In genomic region chr13:106344318-106344717, GRCh38 we compare ENCODE assay signal across 19 cellular contexts.
DNase-seq lines count a peak whose midpoint lies in the region; ATAC-seq and TF ChIP-seq lines count a peak whose summit lies in the region.
"Had no signal": no experiment of that assay in that cellular context is flagged by ENCODE, and none has a peak within 500 bp of the region (broad histone marks: within the 10 kb centered on the region; RNA-seq: fewer than 3 reads in every experiment).

No MANE protein-coding gene starts in this region.

- no peaks in the 10 kb centered on the region for H3K9me2 ChIP-seq in SK-N-SH

- CTCF ChIA-PET in SK-N-SH (lab: Yijun Ruan, JAX): no interaction called here

- peaks cover 14% of the 10 kb centered on the region; the same call in 1 of the 2 replicates for H3K9me3 ChIP-seq in SK-N-SH
- peaks cover 3% of the 10 kb centered on the region for H3K9me3 ChIP-seq in osteoblast (ENCODE audit: low read depth, low read length)
- H3K9me3 ChIP-seq in uterus: no peaks in the 10 kb centered on the region

- H3K36me3 Mint-ChIP-seq in stimulated activated naive B cell treated with anti-CD40 and anti-IgM and Interleukin-4, amounts not matched to agents 10 μg/mL and 1 μg/mL and 100 μg/mL, for 72 hours: no peaks in the 10 kb centered on the region
- H3K36me3 Mint-ChIP-seq: CD8-positive, alpha-beta T cell had no signal

- TF ChIP-seq RAD21 in SK-N-SH (IDR thresholded peaks at IDR 0.05; ENCODE audit: low read length): no peak

- H3K27me3 ChIP-seq in SK-N-SH (ENCODE audit: insufficient read depth): no peaks in the 10 kb centered on the region
- H3K27me3 ChIP-seq in osteoblast (ENCODE audit: insufficient read depth, low read length): peaks cover 11% of the 10 kb centered on the region
- H3K27me3 ChIP-seq in uterus: no peaks in the 10 kb centered on the region

- POLR2A ChIA-PET in SK-N-SH (lab: Yijun Ruan, JAX): no interaction called here

- no peak overlapping the region for H3K9ac ChIP-seq in SK-N-SH

- H3K4me3 ChIP-seq in SK-N-SH (ENCODE audit: low read depth in 2 of 2, low read length in 1 of 2): no peak overlapping the region
- peak overlapping the region; percentile 42 for H3K4me3 ChIP-seq in fibroblast of villous mesenchyme (ENCODE audit: low read depth, low read length)
- peak overlapping the region; percentile 58 for H3K4me3 ChIP-seq in osteoblast (ENCODE audit: insufficient read depth, low read length)
- H3K4me3 ChIP-seq in uterus: no peak overlapping the region

- H3K4me3 Mint-ChIP-seq in stimulated activated naive B cell treated with anti-CD40 and anti-IgM and Interleukin-4, amounts not matched to agents 10 μg/mL and 1 μg/mL and 100 μg/mL, for 72 hours: no peak overlapping the region
- H3K4me3 Mint-ChIP-seq: B cell; CD8-positive, alpha-beta T cell had no signal

- H3K36me3 ChIP-seq in SK-N-SH (replicated peaks in 1 of 2; ENCODE audit: control insufficient read depth in 1 of 2, insufficient read depth in 2 of 2, low read length in 1 of 2): no peaks in the 10 kb centered on the region
- H3K36me3 ChIP-seq in osteoblast (ENCODE audit: insufficient read depth, low read length): no peaks in the 10 kb centered on the region
- no peaks in the 10 kb centered on the region for H3K36me3 ChIP-seq in uterus

- H4K20me1 ChIP-seq in SK-N-SH (ENCODE audit: insufficient read depth) (no peaks in the 10 kb centered on the region), osteoblast (ENCODE audit: insufficient read depth, low read length) (no peaks in the 10 kb centered on the region)

- WGBS in SK-N-SH (ENCODE audit: low lambda C conversion rate): 94% methylated on average over 2 of the region's 2 CpGs

- H2AFZ ChIP-seq in SK-N-SH (ENCODE audit: low read depth) (no peak overlapping the region), osteoblast (ENCODE audit: low read length) (peak overlapping the region; percentile 89)

- H3K27ac Mint-ChIP-seq in stimulated activated naive B cell treated with anti-CD40 and anti-IgM and Interleukin-4, amounts not matched to agents 10 μg/mL and 1 μg/mL and 100 μg/mL, for 72 hours: no peak overlapping the region
- H3K27ac Mint-ChIP-seq: B cell; CD8-positive, alpha-beta T cell had no signal

- TF ChIP-seq CTCF in SK-N-SH (IDR thresholded peaks at IDR 0.05): no peak
- no peak for TF ChIP-seq CTCF in fibroblast of villous mesenchyme (IDR thresholded peaks at IDR 0.05; ENCODE audit: insufficient read depth, low read depth, low read length)
- no peak for TF ChIP-seq CTCF in osteoblast (IDR thresholded peaks at IDR 0.05; ENCODE audit: extremely low read depth, low read depth, low read length)
- TF ChIP-seq CTCF in uterus (IDR thresholded peaks at IDR 0.05): no peak

- no peak for TF ChIP-seq EP300 in SK-N-SH (IDR thresholded peaks at IDR 0.05; ENCODE audit: borderline replicate concordance in 1 of 2, low read depth in 1 of 2, low read length in 1 of 2)

- peaks cover 12 to 13% of the 10 kb centered on the region in 2 donors for H3K9me3 Mint-ChIP-seq in stimulated activated naive B cell treated with anti-CD40 and anti-IgM and Interleukin-4, amounts not matched to agents 10 μg/mL and 1 μg/mL and 100 μg/mL, for 72 hours

- H3K4me1 Mint-ChIP-seq in stimulated activated naive B cell treated with anti-CD40 and anti-IgM and Interleukin-4, amounts not matched to agents 10 μg/mL and 1 μg/mL and 100 μg/mL, for 72 hours: no peaks in the 10 kb centered on the region
- H3K4me1 Mint-ChIP-seq: B cell had no signal

- H3K27ac ChIP-seq in SK-N-SH (ENCODE audit: low read depth in 2 of 2, low read length in 1 of 2) (no peak overlapping the region), osteoblast (ENCODE audit: low read depth, low read length) (no peak overlapping the region), uterus (peak overlapping the region; percentile 43 to 66)
- H3K27ac ChIP-seq: 22Rv1 had no signal

- no peak for DNase-seq in SK-N-SH
- peak; percentile 89 for DNase-seq in fibroblast of villous mesenchyme (ENCODE audit: low read depth)
- DNase-seq in osteoblast (ENCODE audit: insufficient read length, low spot score, missing footprints): peak; percentile 63
- DNase-seq in uterus: no peak
- no peak for DNase-seq in stimulated activated naive B cell treated with anti-CD40 and anti-IgM and Interleukin-4, amounts not matched to agents 10 μg/mL and 1 μg/mL and 100 μg/mL, for 72 hours
- no peak for DNase-seq in posterior cingulate gyrus
- DNase-seq in hepatic stellate cell (ENCODE audit: low spot score): no peak
- DNase-seq: CD8-positive, alpha-beta T cell; DMS79; KG1; NCI-H1092; NCI-H1694 treated with DMSO at 0.1 percent for 48 hours; NCI-H2107; NCI-H524 treated with DMSO at 0.1 percent for 48 hours had no signal

- H3F3A ChIP-seq in SK-N-SH (replicated peaks; ENCODE audit: insufficient read depth): peaks cover 7% of the 10 kb centered on the region

- H3K4me1 ChIP-seq in SK-N-SH (ENCODE audit: control insufficient read depth in 1 of 2, insufficient read depth in 2 of 2, low read depth in 1 of 2, low read length in 1 of 2): peaks cover 0 to 4% of the 10 kb centered on the region in 2 experiments; a peak in 2 of 4 replicates
- H3K4me1 ChIP-seq in osteoblast (ENCODE audit: insufficient read depth, low read length): peaks cover 12% of the 10 kb centered on the region
- no peaks in the 10 kb centered on the region for H3K4me1 ChIP-seq in uterus

- H3K4me2 ChIP-seq in SK-N-SH (peak overlapping the region; percentile 43; the same call in 1 of the 2 replicates), osteoblast (ENCODE audit: insufficient read depth, low read length) (peak overlapping the region; percentile 82)

- TF ChIP-seq POLR2A in uterus (IDR thresholded peaks at IDR 0.05): no peak

- ATAC-seq in SK-N-SH treated with all-trans-retinoic acid at 6 μM for 48 hours: no peak
- ATAC-seq in stimulated activated naive B cell treated with anti-CD40 and anti-IgM and Interleukin-4, amounts not matched to agents 10 μg/mL and 1 μg/mL and 100 μg/mL, for 72 hours (replicated peaks): no peak
- ATAC-seq: CD8-positive, alpha-beta T cell; Panc1; Right ventricle myocardium inferior had no signal

- intact Hi-C loops in uterus (cut with DNase I; ENCODE audit: low total_unique reads): no loop called here
- intact Hi-C loops in posterior cingulate gyrus (cut with DNase I): no loop called here

- peaks cover 8 to 11% of the 10 kb centered on the region in 2 donors for H3K27me3 Mint-ChIP-seq in stimulated activated naive B cell treated with anti-CD40 and anti-IgM and Interleukin-4, amounts not matched to agents 10 μg/mL and 1 μg/mL and 100 μg/mL, for 72 hours

- H3K79me2 ChIP-seq in SK-N-SH (ENCODE audit: insufficient read depth) (no peaks in the 10 kb centered on the region), osteoblast (ENCODE audit: insufficient read depth, low read length) (no peaks in the 10 kb centered on the region)

TF ChIP-seq in SK-N-SH, 30 proteins besides CTCF, POLR2A, EP300 and RAD21 (continues in another document):
- TF ChIP-seq ZBTB33 (IDR thresholded peaks at IDR 0.05; ENCODE audit: borderline replicate concordance, low read depth) (no peak), GABPA (IDR thresholded peaks at IDR 0.05; ENCODE audit: low read depth) (no peak)
- TF ChIP-seq, protein P1, sequence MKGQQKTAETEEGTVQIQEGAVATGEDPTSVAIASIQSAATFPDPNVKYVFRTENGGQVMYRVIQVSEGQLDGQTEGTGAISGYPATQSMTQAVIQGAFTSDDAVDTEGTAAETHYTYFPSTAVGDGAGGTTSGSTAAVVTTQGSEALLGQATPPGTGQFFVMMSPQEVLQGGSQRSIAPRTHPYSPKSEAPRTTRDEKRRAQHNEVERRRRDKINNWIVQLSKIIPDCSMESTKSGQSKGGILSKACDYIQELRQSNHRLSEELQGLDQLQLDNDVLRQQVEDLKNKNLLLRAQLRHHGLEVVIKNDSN (IDR thresholded peaks at IDR 0.05; ENCODE audit: borderline replicate concordance, low read depth): no peak

TF ChIP-seq in SK-N-SH treated with all-trans-retinoic acid at 6 μM for 48 hours, 23 proteins besides CTCF, POLR2A, EP300 and RAD21:
- TF ChIP-seq, protein P2, sequence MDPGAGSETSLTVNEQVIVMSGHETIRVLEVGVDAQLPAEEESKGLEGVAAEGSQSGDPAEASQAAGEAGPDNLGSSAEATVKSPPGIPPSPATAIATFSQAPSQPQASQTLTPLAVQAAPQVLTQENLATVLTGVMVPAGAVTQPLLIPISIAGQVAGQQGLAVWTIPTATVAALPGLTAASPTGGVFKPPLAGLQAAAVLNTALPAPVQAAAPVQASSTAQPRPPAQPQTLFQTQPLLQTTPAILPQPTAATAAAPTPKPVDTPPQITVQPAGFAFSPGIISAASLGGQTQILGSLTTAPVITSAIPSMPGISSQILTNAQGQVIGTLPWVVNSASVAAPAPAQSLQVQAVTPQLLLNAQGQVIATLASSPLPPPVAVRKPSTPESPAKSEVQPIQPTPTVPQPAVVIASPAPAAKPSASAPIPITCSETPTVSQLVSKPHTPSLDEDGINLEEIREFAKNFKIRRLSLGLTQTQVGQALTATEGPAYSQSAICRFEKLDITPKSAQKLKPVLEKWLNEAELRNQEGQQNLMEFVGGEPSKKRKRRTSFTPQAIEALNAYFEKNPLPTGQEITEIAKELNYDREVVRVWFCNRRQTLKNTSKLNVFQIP (CRISPR knock-in tag; IDR thresholded peaks at IDR 0.05; ENCODE audit: borderline replicate concordance, low read depth): no peak
- TF ChIP-seq ISL1 (CRISPR knock-in tag; IDR thresholded peaks at IDR 0.05): no peak
- no peak for TF ChIP-seq OSR1 (CRISPR knock-in tag; IDR thresholded peaks at IDR 0.05)
- TF ChIP-seq ZC3H10 (CRISPR knock-in tag; IDR thresholded peaks at IDR 0.05): no peak
- no peak for TF ChIP-seq SNAI2 (CRISPR knock-in tag; IDR thresholded peaks at IDR 0.05)
- TF ChIP-seq ZNF70 (CRISPR knock-in tag; IDR thresholded peaks at IDR 0.05): no peak
- TF ChIP-seq ZFP3 (CRISPR knock-in tag; IDR thresholded peaks at IDR 0.05): no peak
- TF ChIP-seq ZNF8 (CRISPR knock-in tag; IDR thresholded peaks at IDR 0.05): no peak
- TF ChIP-seq GLIS3 (CRISPR knock-in tag; IDR thresholded peaks at IDR 0.05): no peak
- TF ChIP-seq CREB5 (CRISPR knock-in tag; IDR thresholded peaks at IDR 0.05; ENCODE audit: low read depth): no peak
- TF ChIP-seq CSDC2 (CRISPR knock-in tag; IDR thresholded peaks at IDR 0.05): no peak
- no peak for TF ChIP-seq ZNF565 (CRISPR knock-in tag; conservative IDR thresholded peaks at IDR 0.05; ENCODE audit: low read depth)
- no peak for TF ChIP-seq BACH2 (CRISPR knock-in tag; IDR thresholded peaks at IDR 0.05; ENCODE audit: borderline replicate concordance)
TF ChIP-seq in SK-N-SH treated with all-trans-retinoic acid at 6 μM for 48 hours: peak in this region for 0.

Comparison
In these comparisons a context has a peak if more than half of its experiments do, and no peak if none do; other contexts are left out.
1. DNase-seq: peak in fibroblast of villous mesenchyme (single experiment) and osteoblast (single experiment); none in SK-N-SH (single experiment), uterus (0 of 2), stimulated activated naive B cell treated with anti-CD40 and anti-IgM and Interleukin-4, amounts not matched to agents 10 μg/mL and 1 μg/mL and 100 μg/mL, for 72 hours (single experiment), posterior cingulate gyrus (0 of 10) and hepatic stellate cell (single experiment).
2. H3K27ac ChIP-seq: peak in uterus (2 of 2); none in SK-N-SH (0 of 2) and osteoblast (single experiment).
3. H3K4me3 ChIP-seq: peak in fibroblast of villous mesenchyme (single experiment) and osteoblast (single experiment); none in SK-N-SH (0 of 2) and uterus (0 of 2).